In genomic region chr6:96821034-96821433, GRCh38 we compare ENCODE assay signal across 28 cellular contexts.
"Had no signal": no experiment of that assay in that cellular context is flagged by ENCODE, and none has a peak within 500 bp of the region (broad histone marks: within the 10 kb centered on the region; RNA-seq: fewer than 3 reads in every experiment).

No MANE protein-coding gene starts in this region.

- H3K4me1 ChIP-seq: psoas muscle, right lobe of liver, vagina had no signal

- H3K27me3 ChIP-seq: neural progenitor cell, ovary, right lobe of liver, sigmoid colon, stomach, thyroid gland, tibial nerve, upper lobe of left lung, vagina had no signal

- H3K27ac Mint-ChIP-seq: natural killer cell; nephron; neural progenitor cell; progenitor cell of endocrine pancreas; stimulated activated effector memory CD8-positive, alpha-beta T cell treated with anti-CD3 and anti-CD28 coated beads, Interleukin-12 subunit alpha, Interleukin-12 subunit beta, amount 100 ng/mL, for 72 hours; stimulated activated naive B cell treated with anti-CD40 and anti-IgM and Interleukin-4, amounts not matched to agents 10 μg/mL and 1 μg/mL and 100 μg/mL, for 72 hours had no signal

- FAIRE-seq: small intestine, urothelium cell line had no signal

- H3K27me3 Mint-ChIP-seq: progenitor cell of endocrine pancreas; stimulated activated naive B cell treated with anti-CD40 and anti-IgM and Interleukin-4, amounts not matched to agents 10 μg/mL and 1 μg/mL and 100 μg/mL, for 72 hours had no signal

- H3K79me2 ChIP-seq: parathyroid adenoma had no signal

- H3K36me3 Mint-ChIP-seq: natural killer cell; stimulated activated effector memory CD8-positive, alpha-beta T cell treated with anti-CD3 and anti-CD28 coated beads, Interleukin-12 subunit alpha, Interleukin-12 subunit beta, amount 100 ng/mL, for 72 hours had no signal

- H3K4me3 Mint-ChIP-seq: natural killer cell; nephron; neural progenitor cell; stimulated activated effector memory CD8-positive, alpha-beta T cell treated with anti-CD3 and anti-CD28 coated beads, Interleukin-12 subunit alpha, Interleukin-12 subunit beta, amount 100 ng/mL, for 72 hours; stimulated activated naive B cell treated with anti-CD40 and anti-IgM and Interleukin-4, amounts not matched to agents 10 μg/mL and 1 μg/mL and 100 μg/mL, for 72 hours had no signal

- H3K27ac ChIP-seq: neural progenitor cell, ovary, parathyroid adenoma, psoas muscle, right lobe of liver, sigmoid colon, stomach, thoracic aorta, thyroid gland, tibial nerve, upper lobe of left lung, vagina had no signal

- H3K4me3 ChIP-seq: neural progenitor cell, ovary, psoas muscle, right lobe of liver, sigmoid colon, stomach, thoracic aorta, thyroid gland, tibial nerve, upper lobe of left lung, vagina had no signal

- ATAC-seq: natural killer cell; psoas muscle; right cardiac atrium; right lobe of liver; stimulated activated effector memory CD8-positive, alpha-beta T cell treated with anti-CD3 and anti-CD28 coated beads, Interleukin-12 subunit alpha, Interleukin-12 subunit beta, amount 100 ng/mL, for 72 hours; stimulated activated naive B cell treated with anti-CD40 and anti-IgM and Interleukin-4, amounts not matched to agents 10 μg/mL and 1 μg/mL and 100 μg/mL, for 72 hours had no signal

- H3K4me1 Mint-ChIP-seq: natural killer cell; stimulated activated effector memory CD8-positive, alpha-beta T cell treated with anti-CD3 and anti-CD28 coated beads, Interleukin-12 subunit alpha, Interleukin-12 subunit beta, amount 100 ng/mL, for 72 hours had no signal

- H2AFZ ChIP-seq: neural progenitor cell, parathyroid adenoma had no signal

- H3K4me2 ChIP-seq: neural progenitor cell had no signal

- H3K9me3 Mint-ChIP-seq: natural killer cell; nephron; stimulated activated effector memory CD8-positive, alpha-beta T cell treated with anti-CD3 and anti-CD28 coated beads, Interleukin-12 subunit alpha, Interleukin-12 subunit beta, amount 100 ng/mL, for 72 hours had no signal

- H3K36me3 ChIP-seq: neural progenitor cell, ovary, right lobe of liver, sigmoid colon, stomach, thoracic aorta, thyroid gland, tibial nerve, upper lobe of left lung, vagina had no signal

- DNase-seq: natural killer cell; occipital lobe; ovary; posterior cingulate gyrus; psoas muscle; right cardiac atrium; right lobe of liver; sigmoid colon; small intestine; stimulated activated CD4-positive, alpha-beta T cell treated with anti-CD3 and anti-CD28 coated beads, Interleukin-15, amount 100 ng/mL, for 24 hours; stimulated activated CD4-positive, alpha-beta T cell treated with anti-CD3 and anti-CD28 coated beads, Interleukin-2, amount 100 ng/mL, for 24 hours; stimulated activated CD4-positive, alpha-beta T cell treated with anti-CD3 and anti-CD28 coated beads, Interleukin-2, amount 100 ng/mL, for 48 hours; stimulated activated CD4-positive, alpha-beta T cell treated with anti-CD3 and anti-CD28 coated beads, Interleukin-4, amount 100 ng/mL, for 24 hours; stimulated activated naive B cell treated with anti-CD40 and anti-IgM and Interleukin-4, amounts not matched to agents 10 μg/mL and 1 μg/mL and 100 μg/mL, for 72 hours; stimulated activated naive CD4-positive, alpha-beta T cell treated with Interleukin-2 at 50 U/mL for 16 hours; stomach; thyroid gland; trophoblast cell; upper lobe of left lung had no signal
